In genomic region chr2:61950133-61950560, GRCh38 we compare ENCODE assay signal across 20 cellular contexts. TPM values are rescaled to one million over a fixed set of nuclear protein-coding genes. Genes with fewer than 3 reads are reported as not detected.
DNase-seq lines count a peak whose midpoint lies in the region; ATAC-seq, FAIRE-seq and TF ChIP-seq lines count a peak whose summit lies in the region.
"Had no signal": no experiment of that assay in that cellular context is flagged by ENCODE, and none has a peak within 500 bp of the region (broad histone marks: within the 10 kb centered on the region; RNA-seq: fewer than 3 reads in every experiment).

No MANE protein-coding gene starts in this region.

- no peak for DNase-seq in A549 (ENCODE audit: low read depth in 1 of 2, low spot score in 1 of 2)
- peak; percentile 70 for DNase-seq in NCI-H69 (lab: John Stamatoyannopoulos, UW)
- peak; percentile 28 for DNase-seq in epithelial cell of esophagus (ENCODE audit: low read depth)
- no peak for DNase-seq in activated effector memory CD4-positive, alpha-beta T cell treated with Interleukin-2 at 50 U/mL for 16 hours
- no peak for DNase-seq in NCI-H446 (lab: John Stamatoyannopoulos, UW)
- no peak for DNase-seq in GM10266 (ENCODE audit: extremely low spot score)
- DNase-seq: activated B cell treated with CpG ODN at 0.5 μM for 24 hours; activated CD4-positive, alpha-beta memory T cell treated with anti-CD3 and anti-CD28 coated beads, Interleukin-2, amount 10 ng/mL, durations not matched to agents 7 days and 5 days; activated naive CD4-positive, alpha-beta T cell treated with anti-CD3 and anti-CD28 coated beads for 36 hours; activated T-cell treated with anti-CD3 and anti-CD28 coated beads, Interleukin-2, amount 50 U/mL, for 1 hour; C1 segment of cervical spinal cord; glutamatergic neuron; GM23248; mesendoderm; NCI-H187 treated with DMSO at 0.1 percent for 48 hours had no signal

- H3K27ac Mint-ChIP-seq in nephron, result peak overlapping the region; percentile 15 to 62 (median 53)
- H3K27ac Mint-ChIP-seq: activated B cell treated with CpG ODN at 0.5 μM for 24 hours; activated CD4-positive, alpha-beta memory T cell treated with anti-CD3 and anti-CD28 coated beads, Interleukin-2, amount 10 ng/mL, durations not matched to agents 7 days and 5 days; activated naive CD4-positive, alpha-beta T cell treated with anti-CD3 and anti-CD28 coated beads for 36 hours had no signal

- TF ChIP-seq EP300 in A549 (IDR thresholded peaks at IDR 0.05), result no peak

- H3K4me1 Mint-ChIP-seq in nephron, result peaks cover 44% of the 10 kb centered on the region
- H3K4me1 Mint-ChIP-seq: activated B cell treated with CpG ODN at 0.5 μM for 24 hours; activated CD4-positive, alpha-beta memory T cell treated with anti-CD3 and anti-CD28 coated beads, Interleukin-2, amount 10 ng/mL, durations not matched to agents 7 days and 5 days had no signal

- 70% methylated on average over 2 of the region's 2 CpGs for WGBS in A549 (ENCODE audit: missing lambda C conversion rate)

- TF ChIP-seq RAD21 in A549 (conservative IDR thresholded peaks at IDR 0.05 in 1 of 2, IDR thresholded peaks at IDR 0.05 in 1 of 2), result no peak

- peaks cover 23% of the 10 kb centered on the region for H3K36me3 Mint-ChIP-seq in nephron (ENCODE audit: low read depth)

- no peak; a peak in 1 of 6 replicates for ATAC-seq in A549
- no peak for ATAC-seq in HG03196 (IDR thresholded peaks at IDR 0.05; ENCODE audit: unreplicated experiment)

- POLR2A ChIA-PET in A549 (lab: Yijun Ruan, JAX), result no interaction called here

- TF ChIP-seq POLR2A in A549 (IDR thresholded peaks at IDR 0.05; ENCODE audit: low read length), result no peak

- H3K4me3 Mint-ChIP-seq in nephron, result no peak overlapping the region
- H3K4me3 Mint-ChIP-seq: activated B cell treated with CpG ODN at 0.5 μM for 24 hours; activated CD4-positive, alpha-beta memory T cell treated with anti-CD3 and anti-CD28 coated beads, Interleukin-2, amount 10 ng/mL, durations not matched to agents 7 days and 5 days; activated naive CD4-positive, alpha-beta T cell treated with anti-CD3 and anti-CD28 coated beads for 36 hours; brain; IgD-negative memory B cell had no signal

- H3K27me3 Mint-ChIP-seq in nephron (ENCODE audit: low read depth), result no peaks in the 10 kb centered on the region
- H3K27me3 Mint-ChIP-seq: activated B cell treated with CpG ODN at 0.5 μM for 24 hours; activated CD4-positive, alpha-beta memory T cell treated with anti-CD3 and anti-CD28 coated beads, Interleukin-2, amount 10 ng/mL, durations not matched to agents 7 days and 5 days; brain; IgD-negative memory B cell; progenitor cell of endocrine pancreas had no signal

- no peak for FAIRE-seq in A549 (lab: Jason Lieb, UNC)

- no peak overlapping the region for H3K4me3 ChIP-seq in A549
- no peak overlapping the region for H3K4me3 ChIP-seq in epithelial cell of esophagus (ENCODE audit: low read length)
- H3K4me3 ChIP-seq: GM23248 had no signal

- H3K9me3 Mint-ChIP-seq in nephron, result peaks cover 7% of the 10 kb centered on the region
- H3K9me3 Mint-ChIP-seq: activated CD4-positive, alpha-beta memory T cell treated with anti-CD3 and anti-CD28 coated beads, Interleukin-2, amount 10 ng/mL, durations not matched to agents 7 days and 5 days had no signal

- CTCF ChIA-PET in A549 (lab: Yijun Ruan, JAX), result no interaction called here

- H3K4me2 ChIP-seq in A549, result 0 out of 3 replicates have a peak overlapping the region, but pooled peaks have one; percentile 6

- H3K9me3 ChIP-seq in A549, result peaks cover 12% of the 10 kb centered on the region; the same call in 2 of the 3 replicates

- peaks cover 41% of the 10 kb centered on the region for H3K4me1 ChIP-seq in A549

- TF ChIP-seq CTCF in A549 (IDR thresholded peaks at IDR 0.05) (no peak), epithelial cell of esophagus (IDR thresholded peaks at IDR 0.05; ENCODE audit: insufficient read depth, low read depth, low read length, missing control alignments) (no peak), nephron (IDR thresholded peaks at IDR 0.05; ENCODE audit: unreplicated experiment in 3 of 3) (no peak), GM10266 (IDR thresholded peaks at IDR 0.05; ENCODE audit: control insufficient read depth, insufficient read depth, low read depth, missing control alignments) (no peak)

- H3K27ac ChIP-seq in A549, result no peak overlapping the region
- H3K27ac ChIP-seq: GM23248 had no signal

TF ChIP-seq in A549, 52 proteins besides CTCF, POLR2A, EP300 and RAD21:
- TF ChIP-seq CBX2 (IDR thresholded peaks at IDR 0.05; ENCODE audit: borderline replicate concordance, low read depth) (no peak), CEBPB (IDR thresholded peaks at IDR 0.05) (no peak), ZNF302 (CRISPR knock-in tag; IDR thresholded peaks at IDR 0.05) (no peak), RARB (CRISPR knock-in tag; IDR thresholded peaks at IDR 0.05) (no peak), HOXA7 (CRISPR knock-in tag; IDR thresholded peaks at IDR 0.05) (no peak), MYC (IDR thresholded peaks at IDR 0.05; ENCODE audit: borderline replicate concordance, low read length) (no peak), ATOH8 (CRISPR knock-in tag; IDR thresholded peaks at IDR 0.05; ENCODE audit: low read depth) (no peak), GATA3 (IDR thresholded peaks at IDR 0.05; ENCODE audit: borderline replicate concordance) (no peak), JUN (IDR thresholded peaks at IDR 0.05) (no peak), RNF2 (IDR thresholded peaks at IDR 0.05; ENCODE audit: borderline replicate concordance, low read depth) (no peak), E2F6 (IDR thresholded peaks at IDR 0.05; ENCODE audit: borderline replicate concordance, low read depth) (no peak), JUNB (IDR thresholded peaks at IDR 0.05) (no peak), FOXS1 (CRISPR knock-in tag; IDR thresholded peaks at IDR 0.05) (no peak)

RNA-seq across cellular contexts. Expression of gene COMMD1, which starts 44.7 kb away (rescaled TPM):
- polyA plus RNA-seq in A549 (2011; rRNA removed), result 53.9 and 54.1 TPM in 2 replicates
- 33.8 and 36.9 TPM in 2 replicates for polyA plus RNA-seq in A549 (2012; cell fraction: cytosol; rRNA removed)
- 24.3 and 27.1 TPM in 2 replicates for polyA plus RNA-seq in A549 (2012; cell fraction: nucleus; rRNA removed)
- 57.3 to 63.5 TPM (median 62.0 TPM) in 3 replicates for polyA plus RNA-seq in A549 (2017; fragmentation: RNase III; extraction: RNeasy Plus Mini Kit Qiagen cat#74134 plus additional on column Dnase treatment)
- 17.3 and 18.9 TPM in 2 replicates for polyA minus RNA-seq in A549 (2011; rRNA and poly(A)+ RNA removed)

Comparison
In these comparisons a context has a peak if more than half of its experiments do, and no peak if none do; other contexts are left out.
1. DNase-seq: peak in NCI-H69 (single experiment) and epithelial cell of esophagus (single experiment); none in A549 (0 of 2), activated effector memory CD4-positive, alpha-beta T cell treated with Interleukin-2 at 50 U/mL for 16 hours (single experiment), NCI-H446 (0 of 2) and GM10266 (single experiment).